ENCODE assay signal across 26 cellular contexts in the genomic region with DNA sequence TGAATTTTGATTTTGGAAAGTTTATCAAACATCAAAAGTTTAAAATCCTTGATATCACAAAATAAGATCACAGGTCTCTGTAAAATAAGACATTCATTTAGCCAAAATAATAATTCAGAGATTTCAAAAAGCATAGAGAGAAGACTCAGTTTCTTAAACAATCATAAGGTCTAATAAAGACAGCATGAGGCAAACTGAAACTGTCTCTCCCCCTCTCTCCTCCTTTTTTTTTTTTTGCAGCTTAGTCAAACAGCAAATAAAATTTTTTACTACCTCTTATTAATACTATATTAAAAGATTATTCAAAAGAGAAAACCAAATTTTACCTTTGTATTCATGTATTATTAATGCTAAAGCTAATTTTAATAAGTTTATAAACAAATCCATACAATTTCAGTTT. TPM values are rescaled to one million over a fixed set of nuclear protein-coding genes. Genes with fewer than 3 reads are reported as not detected.
DNase-seq lines count a peak whose midpoint lies in the region; ATAC-seq, FAIRE-seq and TF ChIP-seq lines count a peak whose summit lies in the region.
"Had no signal": no experiment of that assay in that cellular context is flagged by ENCODE, and none has a peak within 500 bp of the region (broad histone marks: within the 10 kb centered on the region; RNA-seq: fewer than 3 reads in every experiment).

No MANE protein-coding gene starts in this region.

- H3K27me3 ChIP-seq in GM23338 (ENCODE audit: insufficient read depth) = no peaks in the 10 kb centered on the region
- H3K27me3 ChIP-seq in brain microvascular endothelial cell (replicated peaks) = no peaks in the 10 kb centered on the region
- H3K27me3 ChIP-seq: BLaER1 treated with 17β-estradiol and CSF1 and Interleukin-3, amounts not matched to agents 10 nM and 100 nM; Peyer's patch had no signal

- H4K20me1 ChIP-seq in GM23338 (replicated peaks; ENCODE audit: insufficient read depth) = no peaks in the 10 kb centered on the region
- H4K20me1 ChIP-seq in OCI-LY7 (ENCODE audit: insufficient read depth, low read length) = no peaks in the 10 kb centered on the region
- H4K20me1 ChIP-seq: BLaER1 treated with 17β-estradiol and CSF1 and Interleukin-3, amounts not matched to agents 10 nM and 100 nM had no signal

- BruUV-seq in OCI-LY7 (replicated peaks; lab: Mats Ljungman, UMichigan) = no TSS peak

- TF ChIP-seq CTCF in GM23338 (conservative IDR thresholded peaks at IDR 0.05; ENCODE audit: low read depth in 2 of 2) (no peak), OCI-LY7 (conservative IDR thresholded peaks at IDR 0.05; ENCODE audit: low read length) (no peak), kidney (IDR thresholded peaks at IDR 0.05; ENCODE audit: borderline replicate concordance, extremely low read depth, insufficient read depth) (no peak), osteocyte (IDR thresholded peaks at IDR 0.05) (no peak), brain microvascular endothelial cell (IDR thresholded peaks at IDR 0.05; ENCODE audit: low read depth, low read length, missing control alignments) (no peak)

- H3K9me3 ChIP-seq in OCI-LY7 (ENCODE audit: low read length) (no peaks in the 10 kb centered on the region), kidney (ENCODE audit: control insufficient read depth in 1 of 2, low read length in 2 of 2) (no peaks in the 10 kb centered on the region)
- H3K9me3 ChIP-seq: BLaER1 treated with 17β-estradiol and CSF1 and Interleukin-3, amounts not matched to agents 10 nM and 100 nM; HAP-1; Peyer's patch had no signal

- H3K4me2 ChIP-seq in GM23338 (0 out of 2 replicates have a peak overlapping the region, but pooled peaks have one; percentile 8), OCI-LY7 (ENCODE audit: low read length) (peak overlapping the region; percentile 53)
- H3K4me2 ChIP-seq: KMS-11 had no signal

- H3K27me3 Mint-ChIP-seq in GM23338 (ENCODE audit: insufficient read depth, low read depth, poor library complexity) (peaks cover 2% of the 10 kb centered on the region), osteocyte (ENCODE audit: unreplicated experiment) (no peaks in the 10 kb centered on the region)

- no peaks in the 10 kb centered on the region for H3K36me3 ChIP-seq in GM23338 (ENCODE audit: insufficient read depth)
- H3K36me3 ChIP-seq in OCI-LY7 (ENCODE audit: insufficient read depth, low read length) = no peaks in the 10 kb centered on the region; the same call in 1 of the 2 replicates
- H3K36me3 ChIP-seq in kidney (ENCODE audit: control insufficient read depth in 1 of 2, insufficient read depth in 2 of 2, low read length in 2 of 2) = no peaks in the 10 kb centered on the region
- H3K36me3 ChIP-seq in brain microvascular endothelial cell (replicated peaks) = no peaks in the 10 kb centered on the region
- H3K36me3 ChIP-seq: BLaER1 treated with 17β-estradiol and CSF1 and Interleukin-3, amounts not matched to agents 10 nM and 100 nM; HAP-1; Peyer's patch had no signal

- in situ Hi-C loops in brain microvascular endothelial cell (cut with HindIII; ENCODE audit: low pct_ligation_motif_present, low sequenced_read_pairs) = no loop called here

- H3K9me3 Mint-ChIP-seq in GM23338 = no peaks in the 10 kb centered on the region
- no peaks in the 10 kb centered on the region for H3K9me3 Mint-ChIP-seq in osteocyte (ENCODE audit: unreplicated experiment)
- H3K9me3 Mint-ChIP-seq: CD4-positive, alpha-beta T cell had no signal

- H3K9ac ChIP-seq in kidney (ENCODE audit: low read length in 2 of 2) = no peak overlapping the region
- H3K9ac ChIP-seq: BLaER1 treated with 17β-estradiol and CSF1 and Interleukin-3, amounts not matched to agents 10 nM and 100 nM; KMS-11 had no signal

- H3K27ac ChIP-seq in GM23338 (ENCODE audit: low read depth) (no peak overlapping the region), OCI-LY7 (ENCODE audit: low read depth, low read length, poor library complexity, severe bottlenecking) (no peak overlapping the region), kidney (ENCODE audit: low read depth in 2 of 2, low read length in 2 of 2) (no peak overlapping the region), brain microvascular endothelial cell (no peak overlapping the region)
- H3K27ac ChIP-seq: BLaER1 treated with 17β-estradiol and CSF1 and Interleukin-3, amounts not matched to agents 10 nM and 100 nM; KMS-11; SK-N-MC had no signal

- H3K4me3 Mint-ChIP-seq in GM23338 (no peak overlapping the region), osteocyte (ENCODE audit: unreplicated experiment) (no peak overlapping the region)
- H3K4me3 Mint-ChIP-seq: CD4-positive, alpha-beta T cell had no signal

- no peak overlapping the region for H3K4me3 ChIP-seq in GM23338
- no peak overlapping the region for H3K4me3 ChIP-seq in OCI-LY7 (ENCODE audit: low read depth, low read length, poor library complexity, severe bottlenecking)
- H3K4me3 ChIP-seq in kidney (ENCODE audit: low read length in 2 of 2) = no peak overlapping the region
- no peak overlapping the region for H3K4me3 ChIP-seq in brain microvascular endothelial cell (ENCODE audit: low read depth, low read length)
- H3K4me3 ChIP-seq: BLaER1 treated with 17β-estradiol and CSF1 and Interleukin-3, amounts not matched to agents 10 nM and 100 nM; HAP-1; Peyer's patch; SK-N-MC had no signal

- H3K4me1 Mint-ChIP-seq in GM23338 (peaks cover 68% of the 10 kb centered on the region), osteocyte (ENCODE audit: unreplicated experiment) (peaks cover 35% of the 10 kb centered on the region)

- H3K9me2 ChIP-seq in GM23338 (ENCODE audit: insufficient read depth) (no peaks in the 10 kb centered on the region), OCI-LY7 (ENCODE audit: insufficient read depth, low read length) (no peaks in the 10 kb centered on the region)

- no peaks in the 10 kb centered on the region for H3F3A ChIP-seq in GM23338 (replicated peaks; ENCODE audit: low read depth)

- H3K36me3 Mint-ChIP-seq in GM23338 (ENCODE audit: low read depth) = no peaks in the 10 kb centered on the region
- H3K36me3 Mint-ChIP-seq in osteocyte (ENCODE audit: unreplicated experiment) = no peaks in the 10 kb centered on the region

- no peaks in the 10 kb centered on the region for H3K79me2 ChIP-seq in GM23338 (replicated peaks; ENCODE audit: insufficient read depth)
- H3K79me2 ChIP-seq in OCI-LY7 (ENCODE audit: insufficient read depth, low read depth, low read length) = no peaks in the 10 kb centered on the region

- DNase-seq in GM23338 (ENCODE audit: low spot score) = no peak
- no peak for DNase-seq in OCI-LY7 (ENCODE audit: low spot score)
- DNase-seq in kidney = no peak
- no peak for DNase-seq in osteocyte (ENCODE audit: extremely low spot score, unreplicated experiment)
- DNase-seq in brain microvascular endothelial cell = no peak
- no peak for DNase-seq in ureter (ENCODE audit: low spot score)
- DNase-seq: 8988T; CD4-positive, alpha-beta T cell; DMS53; IMR-90; MM.1S; NCI-H2029; NCI-H446 treated with DMSO at 0.1 percent for 48 hours; NCI-H526; NCI-H82; NK-92 treated with Interleukin-12 subunit alpha and Interleukin-12 subunit beta, amount 100 ng/mL, for 24 hours; Peyer's patch; SIG-M5 had no signal

- POLR2A ChIA-PET in OCI-LY7 (lab: Charles Lee) = interaction anchor here (0.7 to 1.2 kb wide), 4 partner anchors 34 to 765 kb away, joined by 3 to 4 read pairs (median 3); no protein-coding TSS in a partner anchor

- H3K27ac Mint-ChIP-seq in GM23338 (peak overlapping the region; percentile 57), osteocyte (ENCODE audit: unreplicated experiment) (no peak overlapping the region)
- H3K27ac Mint-ChIP-seq: CD4-positive, alpha-beta T cell had no signal

- H3K4me1 ChIP-seq in GM23338 (ENCODE audit: insufficient read depth) (peaks cover 71% of the 10 kb centered on the region), OCI-LY7 (ENCODE audit: insufficient read depth, low read length, poor library complexity, severe bottlenecking) (peaks cover 89% of the 10 kb centered on the region), kidney (ENCODE audit: control insufficient read depth in 1 of 2, insufficient read depth in 1 of 2, low read depth in 1 of 2, low read length in 2 of 2) (no peaks in the 10 kb centered on the region)
- H3K4me1 ChIP-seq: Peyer's patch had no signal

- ATAC-seq in GM23338 (no peak), GM19023 (IDR thresholded peaks at IDR 0.05; ENCODE audit: unreplicated experiment) (no peak)

- FAIRE-seq in A204.1 (lab: Jason Lieb, UNC) (peak; percentile 49), kidney (lab: Jason Lieb, UNC) (peak; percentile 73)

- intact Hi-C loops in OCI-LY7 (cut with micrococcal nuclease; ENCODE audit: unreplicated experiment) = no loop called here
- intact Hi-C loops in kidney (cut with DNase I) = no loop called here

- H2AFZ ChIP-seq in GM23338 (no peak overlapping the region), OCI-LY7 (ENCODE audit: low read length) (peak overlapping the region; percentile 72)

- CTCF ChIA-PET in OCI-LY7 (lab: Charles Lee; ENCODE audit: unreplicated experiment) = no interaction called here

TF ChIP-seq in GM23338, 12 proteins besides CTCF, POLR2A, EP300 and RAD21 (continues in another document):
- TF ChIP-seq, protein P1, sequence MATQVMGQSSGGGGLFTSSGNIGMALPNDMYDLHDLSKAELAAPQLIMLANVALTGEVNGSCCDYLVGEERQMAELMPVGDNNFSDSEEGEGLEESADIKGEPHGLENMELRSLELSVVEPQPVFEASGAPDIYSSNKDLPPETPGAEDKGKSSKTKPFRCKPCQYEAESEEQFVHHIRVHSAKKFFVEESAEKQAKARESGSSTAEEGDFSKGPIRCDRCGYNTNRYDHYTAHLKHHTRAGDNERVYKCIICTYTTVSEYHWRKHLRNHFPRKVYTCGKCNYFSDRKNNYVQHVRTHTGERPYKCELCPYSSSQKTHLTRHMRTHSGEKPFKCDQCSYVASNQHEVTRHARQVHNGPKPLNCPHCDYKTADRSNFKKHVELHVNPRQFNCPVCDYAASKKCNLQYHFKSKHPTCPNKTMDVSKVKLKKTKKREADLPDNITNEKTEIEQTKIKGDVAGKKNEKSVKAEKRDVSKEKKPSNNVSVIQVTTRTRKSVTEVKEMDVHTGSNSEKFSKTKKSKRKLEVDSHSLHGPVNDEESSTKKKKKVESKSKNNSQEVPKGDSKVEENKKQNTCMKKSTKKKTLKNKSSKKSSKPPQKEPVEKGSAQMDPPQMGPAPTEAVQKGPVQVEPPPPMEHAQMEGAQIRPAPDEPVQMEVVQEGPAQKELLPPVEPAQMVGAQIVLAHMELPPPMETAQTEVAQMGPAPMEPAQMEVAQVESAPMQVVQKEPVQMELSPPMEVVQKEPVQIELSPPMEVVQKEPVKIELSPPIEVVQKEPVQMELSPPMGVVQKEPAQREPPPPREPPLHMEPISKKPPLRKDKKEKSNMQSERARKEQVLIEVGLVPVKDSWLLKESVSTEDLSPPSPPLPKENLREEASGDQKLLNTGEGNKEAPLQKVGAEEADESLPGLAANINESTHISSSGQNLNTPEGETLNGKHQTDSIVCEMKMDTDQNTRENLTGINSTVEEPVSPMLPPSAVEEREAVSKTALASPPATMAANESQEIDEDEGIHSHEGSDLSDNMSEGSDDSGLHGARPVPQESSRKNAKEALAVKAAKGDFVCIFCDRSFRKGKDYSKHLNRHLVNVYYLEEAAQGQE (IDR thresholded peaks at IDR 0.05; ENCODE audit: unreplicated experiment) = no peak

RNA-seq across cellular contexts. Expression of a gene that starts 57.4 kb away (rescaled TPM):
- not detected in 2 replicates for total RNA-seq in GM23338 (2014; rRNA removed; shearing (Covaris generic))
- not detected in 2 replicates for polyA plus RNA-seq in GM23338 (2016; fragmentation: Nextera tagmentation; extraction: Ambion mirVana)
- not detected in 2 replicates for total RNA-seq in OCI-LY7 (2014; rRNA removed; shearing (Covaris generic))
- not detected in 2 replicates for total RNA-seq in OCI-LY7 (2022)
- total RNA-seq in kidney = not detected
- not detected for polyA plus RNA-seq in kidney (ENCODE audit: insufficient read depth, low read depth, low replicate concordance)
- not detected in 2 replicates for total RNA-seq in osteocyte
- total RNA-seq in ureter = not detected
- total RNA-seq: CD4-positive, alpha-beta T cell; G401; IMR-90; Peyer's patch had no signal
- polyA plus RNA-seq: AG04450, IMR-90 had no signal
